18 cellular contexts compared by ENCODE assay signal in the genomic region with DNA sequence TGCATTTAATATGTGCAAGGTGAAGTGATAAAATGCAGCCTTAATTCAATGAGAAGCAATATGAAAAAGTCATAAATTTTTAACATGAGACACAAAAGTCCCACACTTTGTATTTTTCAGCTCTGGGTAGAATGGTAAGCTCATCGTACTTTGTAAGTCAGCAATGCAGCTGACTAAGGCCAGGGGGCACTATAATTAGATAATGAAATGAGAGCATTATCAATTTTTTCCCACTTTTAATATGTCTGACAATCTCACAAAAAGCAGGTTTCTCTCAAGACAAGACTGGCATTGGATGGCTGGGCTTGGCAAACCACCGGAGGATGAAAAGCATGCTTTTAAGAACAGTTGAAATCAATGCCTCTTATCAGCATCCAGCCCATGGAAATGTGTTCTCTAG.
A peak's percentile ranks its signal among the peaks of the same experiment; 100 is the strongest.
DNase-seq lines count a peak whose midpoint lies in the region; ATAC-seq and TF ChIP-seq lines count a peak whose summit lies in the region.
"Had no signal": no experiment of that assay in that cellular context is flagged by ENCODE, and none has a peak within 500 bp of the region (broad histone marks: within the 10 kb centered on the region; RNA-seq: fewer than 3 reads in every experiment).

No MANE protein-coding gene starts in this region.

- no peak for ATAC-seq in GM21367 (IDR thresholded peaks at IDR 0.05; ENCODE audit: unreplicated experiment)
- ATAC-seq: CD8-positive, alpha-beta T cell had no signal

- no peak overlapping the region for H3K4me3 Mint-ChIP-seq in CD14-positive monocyte
- no peak overlapping the region for H3K4me3 Mint-ChIP-seq in neural crest cell
- H3K4me3 Mint-ChIP-seq: CD8-positive, alpha-beta T cell had no signal

- H3K4me1 ChIP-seq in KMS-11 (ENCODE audit: low read depth, poor library complexity, severe bottlenecking): no peaks in the 10 kb centered on the region
- H3K4me1 ChIP-seq: right atrium auricular region, upper lobe of left lung had no signal

- no peak overlapping the region for H2AFZ ChIP-seq in KMS-11 (ENCODE audit: low read depth)

- peak; percentile 16 for TF ChIP-seq CTCF in CD14-positive monocyte (IDR thresholded peaks at IDR 0.05)
- peak; percentile 56 for TF ChIP-seq CTCF in KMS-11 (conservative IDR thresholded peaks at IDR 0.05; ENCODE audit: low read depth, low read length)
- peak; percentile 51 for TF ChIP-seq CTCF in neural crest cell (conservative IDR thresholded peaks at IDR 0.05)

- no peaks in the 10 kb centered on the region for H4K20me1 ChIP-seq in KMS-11 (ENCODE audit: insufficient read depth)

- H3K27me3 ChIP-seq in KMS-11 (ENCODE audit: insufficient read depth, low read depth): no peaks in the 10 kb centered on the region
- H3K27me3 ChIP-seq: right atrium auricular region, upper lobe of left lung had no signal

- H3K79me2 ChIP-seq in KMS-11 (ENCODE audit: insufficient read depth, low read depth): no peaks in the 10 kb centered on the region

- no peak overlapping the region for H3K4me2 ChIP-seq in KMS-11

- peaks cover 9% of the 10 kb centered on the region for H3K4me1 Mint-ChIP-seq in CD14-positive monocyte
- no peaks in the 10 kb centered on the region for H3K4me1 Mint-ChIP-seq in neural crest cell

- intact Hi-C loops in CD14-positive monocyte (cut with micrococcal nuclease): no loop called here

- H3K9me3 Mint-ChIP-seq in CD14-positive monocyte (peaks cover 0 to 11% (median 3%) of the 10 kb centered on the region in 7 donors), neural crest cell (no peaks in the 10 kb centered on the region)
- H3K9me3 Mint-ChIP-seq: CD8-positive, alpha-beta T cell had no signal

- DNase-seq in CD14-positive monocyte (ENCODE audit: low spot score) (no peak), dermis blood vessel endothelial cell (peak; percentile 19), neural crest cell (ENCODE audit: low read depth, low spot score) (no peak), epidermal melanocyte (ENCODE audit: insufficient read length, low spot score) (no peak), medulla oblongata (ENCODE audit: extremely low spot score) (no peak), OCI-M2 (lab: John Stamatoyannopoulos, UW; ENCODE audit: unreplicated experiment) (no peak)
- DNase-seq: activated CD8-positive, alpha-beta memory T cell treated with anti-CD3 and anti-CD28 coated beads for 24 hours; activated effector memory CD4-positive, alpha-beta T cell treated with Interleukin-2 at 50 U/mL for 16 hours; anterior cingulate cortex; CD8-positive, alpha-beta T cell; effector CD4-positive, alpha-beta T cell; H7; kidney; SHP77; upper lobe of left lung had no signal

- no peak overlapping the region for H3K27ac Mint-ChIP-seq in CD14-positive monocyte
- no peak overlapping the region for H3K27ac Mint-ChIP-seq in neural crest cell (ENCODE audit: unreplicated experiment)
- H3K27ac Mint-ChIP-seq: CD8-positive, alpha-beta T cell had no signal

- H3K27ac ChIP-seq in KMS-11: no peak overlapping the region
- H3K27ac ChIP-seq: right atrium auricular region, upper lobe of left lung had no signal

- no peak overlapping the region for H3K4me3 ChIP-seq in KMS-11 (IDR thresholded peaks at IDR 0.05; ENCODE audit: insufficient read depth, low read depth, low read length)
- H3K4me3 ChIP-seq: right atrium auricular region, upper lobe of left lung had no signal

- no peaks in the 10 kb centered on the region for H3K27me3 Mint-ChIP-seq in CD14-positive monocyte (ENCODE audit: low read depth in 3 of 3)
- no peaks in the 10 kb centered on the region for H3K27me3 Mint-ChIP-seq in neural crest cell (ENCODE audit: low read depth)

- no peaks in the 10 kb centered on the region for H3K36me3 Mint-ChIP-seq in CD14-positive monocyte
- H3K36me3 Mint-ChIP-seq in neural crest cell (ENCODE audit: low read depth): no peaks in the 10 kb centered on the region
- H3K36me3 Mint-ChIP-seq: CD8-positive, alpha-beta T cell had no signal

- no peaks in the 10 kb centered on the region for H3K36me3 ChIP-seq in KMS-11 (ENCODE audit: insufficient read depth)
- H3K36me3 ChIP-seq: right atrium auricular region, upper lobe of left lung had no signal

- no peak overlapping the region for H3K9ac ChIP-seq in KMS-11
